In genomic region chr3:45776291-45776576, GRCh38 we compare ENCODE assay signal across 22 cellular contexts. TPM values are rescaled to one million over a fixed set of nuclear protein-coding genes. Genes with fewer than 3 reads are reported as not detected.
DNase-seq lines count a peak whose midpoint lies in the region; ATAC-seq, FAIRE-seq and TF ChIP-seq lines count a peak whose summit lies in the region.
"Had no signal": no experiment of that assay in that cellular context is flagged by ENCODE, and none has a peak within 500 bp of the region (broad histone marks: within the 10 kb centered on the region; RNA-seq: fewer than 3 reads in every experiment).

No MANE protein-coding gene starts in this region.

- H4K91ac ChIP-seq in H1 (replicated peaks; ENCODE audit: insufficient read length, low read length): no peak overlapping the region

- ATAC-seq in left lobe of liver (peak; percentile 84), HG03139 (IDR thresholded peaks at IDR 0.05; ENCODE audit: unreplicated experiment) (no peak)
- ATAC-seq: GM23338, HCT116 had no signal

- no peak overlapping the region for H3K4me3 Mint-ChIP-seq in Calu3 (ENCODE audit: low read depth, unreplicated experiment)
- H3K4me3 Mint-ChIP-seq: CD4-positive, CD25-positive, alpha-beta regulatory T cell; CD8-positive, alpha-beta memory T cell; GM23338; HFFc6 had no signal

- no peak overlapping the region for H3K4me2 ChIP-seq in H1 (ENCODE audit: insufficient read depth in 1 of 2, low read depth in 2 of 2, low read length in 2 of 2)
- H3K4me2 ChIP-seq: GM23338 had no signal

- no peak overlapping the region for H3K14ac ChIP-seq in H1 (ENCODE audit: insufficient read length)

- H3K4me3 ChIP-seq in Peyer's patch (no peak overlapping the region), H1 (ENCODE audit: extremely low read depth in 1 of 4, insufficient read depth in 2 of 4, low read depth in 3 of 4, low read length in 4 of 4) (no peak overlapping the region), small intestine (ENCODE audit: low read depth in 1 of 2, low read length in 2 of 2) (no peak overlapping the region), adrenal gland (no peak overlapping the region)
- H3K4me3 ChIP-seq: GM23338 had no signal

- FAIRE-seq in H1 (lab: Jason Lieb, UNC) (no peak), small intestine (lab: Jason Lieb, UNC) (no peak)
- FAIRE-seq: GM12892, GM18507 had no signal

- H3K9me3 Mint-ChIP-seq in Calu3 (ENCODE audit: low read depth, unreplicated experiment): no peaks in the 10 kb centered on the region
- H3K9me3 Mint-ChIP-seq: CD4-positive, CD25-positive, alpha-beta regulatory T cell; CD8-positive, alpha-beta memory T cell; GM23338; HFFc6 had no signal

- H4K20me1 ChIP-seq in H1 (replicated peaks in 1 of 2; ENCODE audit: control insufficient read depth in 1 of 2, insufficient read depth in 2 of 2, low read length in 2 of 2): no peaks in the 10 kb centered on the region

- H3K27ac ChIP-seq in Peyer's patch (peak overlapping the region in 3 of 4 donors; percentile 36 to 81 (median 73)), H1 (ENCODE audit: low read depth, low read length) (no peak overlapping the region), small intestine (ENCODE audit: low read depth in 1 of 2, low read length in 1 of 2) (no peak overlapping the region), adrenal gland (no peak overlapping the region)

- no peaks in the 10 kb centered on the region for H3K27me3 Mint-ChIP-seq in Calu3 (ENCODE audit: unreplicated experiment)

- H2BK5ac ChIP-seq in H1 (ENCODE audit: low read depth, low read length): no peak overlapping the region

- H3K4me1 Mint-ChIP-seq in Calu3 (ENCODE audit: low read depth, unreplicated experiment): peaks cover 12% of the 10 kb centered on the region

- no peaks in the 10 kb centered on the region for H3K23me2 ChIP-seq in H1 (ENCODE audit: low read depth, low read length)

- 96% methylated on average over 2 of the region's 2 CpGs; no CpG with 5 or more reads in 1 of the 2 experiments for WGBS in H1 (ENCODE audit: extremely low coverage in 1 of 2, insufficient coverage in 1 of 2, insufficient read length in 1 of 2, insufficient replicate concordance in 2 of 2, low coverage in 1 of 2, low lambda C conversion rate in 2 of 2, missing lambda C conversion rate in 1 of 2), 2 experiments
- 16 to 54% (median 48%) methylated on average over 2 of the region's 2 CpGs for WGBS in small intestine, 3 donors
- WGBS in adrenal gland, 4 donors: 73 to 82% (median 74%) methylated on average over 2 of the region's 2 CpGs

- no peak for TF ChIP-seq EP300 in H1 (IDR thresholded peaks at IDR 0.05; ENCODE audit: borderline replicate concordance in 1 of 2, low read depth in 2 of 2, low read length in 2 of 2)

- no peaks in the 10 kb centered on the region for H3K36me3 Mint-ChIP-seq in Calu3 (ENCODE audit: insufficient read depth, unreplicated experiment)
- H3K36me3 Mint-ChIP-seq: CD4-positive, CD25-positive, alpha-beta regulatory T cell; CD8-positive, alpha-beta memory T cell had no signal

- no peak overlapping the region for H3K9ac ChIP-seq in H1 (replicated peaks in 1 of 4; ENCODE audit: extremely low read depth in 1 of 4, low read depth in 3 of 4, low read length in 3 of 4)

- no peak for TF ChIP-seq CTCF in Peyer's patch (IDR thresholded peaks at IDR 0.05)
- TF ChIP-seq CTCF in H1 (IDR thresholded peaks at IDR 0.05; ENCODE audit: control extremely low read depth in 1 of 3, insufficient read depth in 1 of 3, low read depth in 1 of 3, low read length in 3 of 3): no peak
- TF ChIP-seq CTCF in adrenal gland (IDR thresholded peaks at IDR 0.05): no peak
- TF ChIP-seq CTCF in Calu3 (IDR thresholded peaks at IDR 0.05; ENCODE audit: unreplicated experiment): no peak

- BruUV-seq in Calu3 (replicated peaks; lab: Mats Ljungman, UMichigan): no TSS peak

- no peak overlapping the region for H2BK20ac ChIP-seq in H1 (ENCODE audit: low read length)

- H3K79me2 ChIP-seq in H1 (ENCODE audit: control insufficient read depth in 1 of 2, insufficient read depth in 2 of 2, low read length in 2 of 2): no peaks in the 10 kb centered on the region

- H4K5ac ChIP-seq in H1 (ENCODE audit: insufficient read length, low read depth, low read length): no peak overlapping the region

- no peak overlapping the region for H3K18ac ChIP-seq in H1 (ENCODE audit: extremely low read depth, low read length)

- CTCF ChIA-PET in H1 (lab: Charles Lee; ENCODE audit: partially characterized antibody) (interaction anchor here (1.0 to 7.1 kb wide), 3 partner anchors 15 to 597 kb away, joined by 3 to 64 read pairs (median 5); no protein-coding TSS in a partner anchor), Calu3 (lab: Charles Lee) (interaction anchor here (0.6 kb wide), 1 partner anchor 1403 kb away, joined by 3 read pairs; no protein-coding TSS in a partner anchor)

- H2AK5ac ChIP-seq in H1 (ENCODE audit: low read depth, low read length): no peak overlapping the region

- H3K27me3 ChIP-seq in Peyer's patch (no peaks in the 10 kb centered on the region), H1 (replicated peaks in 1 of 4; ENCODE audit: control insufficient read depth in 3 of 4, extremely low read depth in 1 of 4, insufficient read depth in 3 of 4, low read length in 3 of 4) (no peaks in the 10 kb centered on the region), small intestine (ENCODE audit: control insufficient read depth in 2 of 2, insufficient read depth in 2 of 2, low read length in 2 of 2) (no peaks in the 10 kb centered on the region), adrenal gland (no peaks in the 10 kb centered on the region)
- H3K27me3 ChIP-seq: BE2C had no signal

- no peak overlapping the region for H3K56ac ChIP-seq in H1 (replicated peaks; ENCODE audit: insufficient read length, low read depth, low read length)

- H3K79me1 ChIP-seq in H1 (ENCODE audit: low read depth, low read length): no peaks in the 10 kb centered on the region

- no peak overlapping the region for H3K23ac ChIP-seq in H1 (ENCODE audit: insufficient read length)

- no peak overlapping the region for H3K4ac ChIP-seq in H1 (replicated peaks; ENCODE audit: insufficient read length, low read depth, low read length)

- peak overlapping the region; percentile 53; the same call in 1 of the 2 replicates for H4K8ac ChIP-seq in H1 (ENCODE audit: extremely low read depth, insufficient read depth, low read length)

- TF ChIP-seq RAD21 in H1 (IDR thresholded peaks at IDR 0.05 in 1 of 2, conservative IDR thresholded peaks at IDR 0.05 in 1 of 2; ENCODE audit: low read depth in 2 of 2, low read length in 2 of 2): no peak

- no peak overlapping the region for H2BK120ac ChIP-seq in H1 (replicated peaks; ENCODE audit: low read depth, low read length)

- H2AFZ ChIP-seq in H1 (ENCODE audit: low read length): no peak overlapping the region
- H2AFZ ChIP-seq: GM23338 had no signal

- intact Hi-C loops in adrenal gland (cut with DNase I) (no loop called here), Calu3 (cut with micrococcal nuclease; ENCODE audit: unreplicated experiment) (no loop called here)

- H3K4me1 ChIP-seq in Peyer's patch: peaks cover 0 to 55% (median 0%) of the 10 kb centered on the region in 4 donors
- peaks cover 0 to 2% (median 0%) of the 10 kb centered on the region in 4 experiments; a peak in 1 of 7 replicates for H3K4me1 ChIP-seq in H1 (replicated peaks in 1 of 4; ENCODE audit: control insufficient read depth in 3 of 4, insufficient read depth in 4 of 4, low read length in 3 of 4)
- H3K4me1 ChIP-seq in small intestine (ENCODE audit: control insufficient read depth in 2 of 2, insufficient read depth in 1 of 2, low read depth in 1 of 2, low read length in 1 of 2): peaks cover 2 to 21% of the 10 kb centered on the region in 2 donors
- H3K4me1 ChIP-seq in adrenal gland (replicated peaks in 1 of 2): no peaks in the 10 kb centered on the region
- H3K4me1 ChIP-seq: BE2C had no signal

- H3K27ac Mint-ChIP-seq in Calu3 (ENCODE audit: unreplicated experiment): no peak overlapping the region
- H3K27ac Mint-ChIP-seq: CD4-positive, CD25-positive, alpha-beta regulatory T cell; CD8-positive, alpha-beta memory T cell; GM23338; HFFc6 had no signal

- POLR2A ChIA-PET in H1 (lab: Charles Lee; ENCODE audit: partially characterized antibody): no interaction called here

- TF ChIP-seq POLR2A in Peyer's patch (IDR thresholded peaks at IDR 0.05): no peak
- TF ChIP-seq POLR2A in H1 (IDR thresholded peaks at IDR 0.05; ENCODE audit: control extremely low read depth in 1 of 2, low read depth in 2 of 2, low read length in 2 of 2): no peak
- no peak for TF ChIP-seq POLR2A in adrenal gland (IDR thresholded peaks at IDR 0.05)

- H2BK12ac ChIP-seq in H1 (ENCODE audit: low read depth, low read length): no peak overlapping the region

- H3K36me3 ChIP-seq in Peyer's patch: no peaks in the 10 kb centered on the region
- H3K36me3 ChIP-seq in H1 (ENCODE audit: control insufficient read depth in 2 of 4, insufficient read depth in 4 of 4, low read length in 3 of 4): no peaks in the 10 kb centered on the region
- peaks cover 0 to 4% of the 10 kb centered on the region in 2 donors for H3K36me3 ChIP-seq in small intestine (ENCODE audit: control insufficient read depth in 2 of 2, insufficient read depth in 2 of 2, low read length in 2 of 2)
- no peaks in the 10 kb centered on the region for H3K36me3 ChIP-seq in adrenal gland (replicated peaks in 1 of 2)
- H3K36me3 ChIP-seq: BE2C had no signal

- H3K9me3 ChIP-seq in Peyer's patch (no peaks in the 10 kb centered on the region), H1 (ENCODE audit: insufficient read depth in 2 of 2, low read depth in 1 of 2, low read length in 1 of 2) (no peaks in the 10 kb centered on the region), small intestine (ENCODE audit: control insufficient read depth, low read depth) (no peaks in the 10 kb centered on the region), adrenal gland (replicated peaks in 1 of 3) (no peaks in the 10 kb centered on the region)
- H3K9me3 ChIP-seq: BE2C had no signal

- H2BK15ac ChIP-seq in H1 (ENCODE audit: low read length): no peak overlapping the region

- DNase-seq in Peyer's patch (peak in 2 of 3 donors; percentile 69 to 79), H1 (ENCODE audit: low read depth in 1 of 2, low spot score in 2 of 2) (no peak), left lobe of liver (ENCODE audit: low spot score) (peak; percentile 51), small intestine (peak; percentile 97), adrenal gland (no peak), AG08395 (ENCODE audit: low spot score) (no peak), Calu3 (no peak)
- DNase-seq: BE2C; C1 segment of cervical spinal cord; CD4-positive, CD25-positive, alpha-beta regulatory T cell; CD8-positive, alpha-beta memory T cell; DMS153; GDM1; H7; HFFc6 had no signal

RNA-seq across cellular contexts. Expression of gene SLC6A20, which starts 20.1 kb away (rescaled TPM):
- total RNA-seq in Peyer's patch (100 to 1,000 TPM in 1 of 4 donors, 10 to 100 TPM in 2, not detected in 1; 62.9 to 106 (median 88.3) TPM), left lobe of liver (0.08 TPM), adrenal gland (under 1 TPM in 3 of 8 donors, not detected in 5; 0.08 to 0.52 (median 0.13) TPM), Calu3 (2022) (2.1 and 7.3 TPM in 2 replicates)
- not detected in 2 replicates for total RNA-seq in H1 (2021; fragmentation: NEBNext Ultra II Directional; extraction: Animal tissue kit (Norgen Biotek cat#: 25700))
- polyA plus RNA-seq in H1 (2011; rRNA removed) (0.05 and 0.17 TPM in 2 replicates), small intestine (10 to 100 TPM; 10.9 to 38.4 (median 27.1) TPM), adrenal gland (under 1 TPM in 2 of 3 donors, not detected in 1; 0.07 to 0.30 TPM)
- 0.03 TPM for polyA plus RNA-seq in H1 (2011; cell fraction: cytosol; rRNA removed)
- 0.04 TPM for polyA plus RNA-seq in H1 (2011; cell fraction: nucleus; rRNA removed)
- polyA plus RNA-seq in H1 (2012, experiment 1 of 2): 0.07 to 0.46 TPM (median 0.08 TPM) in 3 of 4 replicates, not detected in the other
- not detected for polyA plus RNA-seq in H1 (2012, experiment 2 of 2)
- 0.02 TPM for polyA plus RNA-seq in H1 (2013, experiment 1 of 2)
- 0.06 TPM for polyA plus RNA-seq in H1 (2013, experiment 2 of 2)
- 0.16 TPM in 1 of 2 replicates, not detected in the other for polyA minus RNA-seq in H1 (2011; rRNA and poly(A)+ RNA removed)
- not detected for polyA minus RNA-seq in H1 (2011; cell fraction: cytosol; rRNA and poly(A)+ RNA removed)
- not detected for polyA minus RNA-seq in H1 (2011; cell fraction: nucleus; rRNA and poly(A)+ RNA removed)
- total RNA-seq: A172; CD4-positive, CD25-positive, alpha-beta regulatory T cell; CD8-positive, alpha-beta memory T cell; Daoy; HFFc6 had no signal
- polyA plus RNA-seq: CD8-positive, alpha-beta memory T cell had no signal

Comparison
In these comparisons a context has a peak if more than half of its experiments do, and no peak if none do; other contexts are left out.
1. DNase-seq: peak in Peyer's patch (2 of 3), left lobe of liver (single experiment) and small intestine (single experiment); none in H1 (0 of 2), adrenal gland (0 of 7), AG08395 (single experiment) and Calu3 (single experiment).
2. H3K27ac ChIP-seq: peak in Peyer's patch (3 of 4); none in H1 (single experiment), small intestine (0 of 2) and adrenal gland (0 of 5).